In the genomic region with DNA sequence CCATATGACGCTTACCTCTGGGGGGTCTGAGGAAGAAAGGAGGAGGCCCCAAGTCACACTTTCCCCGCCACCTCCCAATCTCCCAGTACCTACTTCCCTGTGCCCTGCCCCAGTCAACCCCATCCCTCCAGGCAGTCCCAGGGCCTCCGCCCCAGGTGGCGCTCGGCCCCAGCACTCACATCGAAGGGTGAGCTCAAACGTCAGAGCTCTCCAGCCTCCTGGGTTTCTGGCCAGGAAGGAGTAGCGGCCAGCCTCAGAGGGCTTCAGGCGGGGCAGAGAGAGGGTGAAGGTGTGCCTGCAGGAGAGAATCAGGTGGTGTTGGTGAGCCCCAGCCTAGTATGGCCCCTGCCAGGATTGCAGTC, we compare ENCODE assay signal across 1 cellular context.
TF ChIP-seq lines count a peak whose summit lies in the region.

No MANE protein-coding gene starts in this region.

TF ChIP-seq in K562, 482 proteins besides CTCF, POLR2A, EP300 and RAD21:
- no peak for TF ChIP-seq ATF1 (CRISPR knock-in tag; IDR thresholded peaks at IDR 0.05)
- TF ChIP-seq ATF1 (tag; IDR thresholded peaks at IDR 0.05) = peak; percentile 10; the same call in 1 of the 2 replicates
- no peak for TF ChIP-seq CGGBP1 (CRISPR knock-in tag; IDR thresholded peaks at IDR 0.05)
- TF ChIP-seq ZBTB33 (CRISPR knock-in tag; IDR thresholded peaks at IDR 0.05) = peak; percentile 37; the same call in 1 of the 2 replicates
- TF ChIP-seq CREM (IDR thresholded peaks at IDR 0.05; ENCODE audit: low read depth) = 0 out of 2 replicates have a peak, but pooled peaks have one; percentile 11
